Comparison of ENCODE assay signal across 8 cellular contexts in the genomic region with DNA sequence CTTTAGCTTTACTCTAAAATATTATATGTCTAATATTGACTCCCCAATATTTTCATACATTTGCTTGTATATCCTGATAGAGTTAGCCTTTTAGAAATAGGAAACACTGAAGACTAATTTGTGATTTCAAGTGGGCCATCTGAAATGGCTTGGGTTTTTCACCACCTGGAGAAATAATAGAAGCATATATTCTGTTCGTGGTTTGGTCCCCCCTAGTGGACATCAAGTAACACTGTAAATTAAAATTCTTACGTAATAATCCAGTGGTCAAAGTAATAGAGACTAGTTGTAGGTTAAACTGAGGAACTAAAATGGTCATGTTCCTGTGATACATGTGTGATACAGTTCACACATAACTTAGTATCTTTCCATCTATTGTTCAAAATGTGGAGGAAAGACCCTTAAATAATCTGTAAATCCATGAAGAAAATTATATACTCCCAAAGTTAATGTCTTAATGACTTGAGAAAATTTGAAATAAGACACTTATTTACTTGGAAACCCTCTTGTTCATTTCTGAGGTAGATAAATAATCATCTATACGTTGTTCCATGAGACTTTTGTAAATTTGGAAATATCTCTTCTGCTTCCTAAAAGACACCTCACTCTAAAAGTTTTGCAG.
DNase-seq lines count a peak whose midpoint lies in the region; ATAC-seq and TF ChIP-seq lines count a peak whose summit lies in the region.

No MANE protein-coding gene starts in this region.

- H3K4me2 ChIP-seq in OCI-LY7 (ENCODE audit: low read length), result no peak overlapping the region

- POLR2A ChIA-PET in OCI-LY7 (lab: Charles Lee), result no interaction called here

- intact Hi-C loops in OCI-LY7 (cut with micrococcal nuclease; ENCODE audit: unreplicated experiment), result loop anchor here (2.0 kb wide), 1 partner anchor 337 kb away; no protein-coding TSS in a partner anchor
- intact Hi-C loops in spleen (cut with DNase I; ENCODE audit: low total_unique reads), result no loop called here
- intact Hi-C loops in left cardiac atrium (cut with DNase I), result loop anchor here (2.0 to 10.0 kb wide), 3 partner anchors 233 to 337 kb away; no protein-coding TSS in a partner anchor

- H3K36me3 ChIP-seq in OCI-LY7 (ENCODE audit: insufficient read depth, low read length) (no peaks in the 10 kb centered on the region), spleen (no peaks in the 10 kb centered on the region)

- H3K9me2 ChIP-seq in OCI-LY7 (ENCODE audit: insufficient read depth, low read length), result no peaks in the 10 kb centered on the region

- H3K27ac ChIP-seq in OCI-LY7 (ENCODE audit: low read depth, low read length, poor library complexity, severe bottlenecking) (no peak overlapping the region), spleen (no peak overlapping the region), caudate nucleus (ENCODE audit: low read depth, low read length) (no peak overlapping the region)

- no peaks in the 10 kb centered on the region for H3K4me1 ChIP-seq in OCI-LY7 (ENCODE audit: insufficient read depth, low read length, poor library complexity, severe bottlenecking)
- H3K4me1 ChIP-seq in spleen, result no peaks in the 10 kb centered on the region

- TF ChIP-seq CTCF in OCI-LY7 (conservative IDR thresholded peaks at IDR 0.05; ENCODE audit: low read length) (peak; percentile 88), spleen (IDR thresholded peaks at IDR 0.05 in 8 of 11, conservative IDR thresholded peaks at IDR 0.05 in 3 of 11) (peak in 8 of 11 experiments; percentile 17 to 50 (median 36))

- no peak for TF ChIP-seq POLR2A in spleen (IDR thresholded peaks at IDR 0.05)

- in situ Hi-C loops in ACHN (cut with HindIII; ENCODE audit: low pct_ligation_motif_present, low pct_unique_long_range_greater_than_20kb, low sequenced_read_pairs), result no loop called here

- peak; percentile 83 for ATAC-seq in GM18498 (IDR thresholded peaks at IDR 0.05; ENCODE audit: unreplicated experiment)
- peak; percentile 79 for ATAC-seq in HG02973 (IDR thresholded peaks at IDR 0.05; ENCODE audit: unreplicated experiment)
- ATAC-seq in left cardiac atrium, result no peak

- no peak overlapping the region for H3K4me3 ChIP-seq in OCI-LY7 (ENCODE audit: low read depth, low read length, poor library complexity, severe bottlenecking)
- H3K4me3 ChIP-seq in spleen, result no peak overlapping the region

- H4K20me1 ChIP-seq in OCI-LY7 (ENCODE audit: insufficient read depth, low read length), result no peaks in the 10 kb centered on the region

- no peak overlapping the region for H2AFZ ChIP-seq in OCI-LY7 (ENCODE audit: low read length)

- no peaks in the 10 kb centered on the region for H3K79me2 ChIP-seq in OCI-LY7 (ENCODE audit: insufficient read depth, low read depth, low read length)

- DNase-seq in ACHN (peak; percentile 31), OCI-LY7 (ENCODE audit: low spot score) (peak; percentile 40), fibroblast of peridontal ligament (ENCODE audit: extremely low read depth) (peak; percentile 43), spleen (no peak), caudate nucleus (lab: John Stamatoyannopoulos, UW) (no peak), left cardiac atrium (no peak)

- H3K27me3 ChIP-seq in spleen (replicated peaks in 1 of 7), result peaks cover 0 to 5% (median 0%) of the 10 kb centered on the region in 7 donors

- CTCF ChIA-PET in OCI-LY7 (lab: Charles Lee; ENCODE audit: unreplicated experiment), result no interaction called here

- no peaks in the 10 kb centered on the region for H3K9me3 ChIP-seq in OCI-LY7 (ENCODE audit: low read length)
- peaks cover 0 to 4% (median 0%) of the 10 kb centered on the region in 8 donors for H3K9me3 ChIP-seq in spleen

- WGBS in spleen, 5 donors, result 11 to 24% (median 13%) methylated on average over 3 of the region's 3 CpGs

- BruUV-seq in OCI-LY7 (replicated peaks; lab: Mats Ljungman, UMichigan), result no TSS peak

Comparison
In these comparisons a context has a peak if more than half of its experiments do, and no peak if none do; other contexts are left out.
1. DNase-seq: peak in ACHN (single experiment), OCI-LY7 (single experiment) and fibroblast of peridontal ligament (single experiment); none in spleen (single experiment), caudate nucleus (0 of 61) and left cardiac atrium (single experiment).
2. ATAC-seq: peak in GM18498 (single experiment) and HG02973 (single experiment); none in left cardiac atrium (0 of 2).